ENCODE assay signal across 8 cellular contexts in the genomic region with DNA sequence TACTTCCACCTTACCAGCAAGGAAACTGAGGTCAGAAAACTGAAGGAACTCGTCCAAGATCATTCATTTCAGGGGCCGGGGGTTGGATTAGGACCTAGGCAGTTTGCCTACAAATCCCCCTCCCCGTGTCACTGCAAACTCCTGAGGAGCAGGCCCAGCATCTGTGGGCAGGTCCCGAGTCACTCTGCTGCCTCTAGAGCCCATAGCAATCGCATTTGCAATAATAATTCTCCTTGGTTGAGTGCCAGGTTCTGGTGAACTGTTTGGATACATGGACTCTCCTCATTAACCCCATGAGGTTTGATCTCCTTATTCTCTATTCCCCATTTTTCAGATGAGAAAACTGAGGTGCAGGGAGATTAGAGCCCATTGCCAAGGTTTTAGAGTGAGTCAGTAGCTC. TPM values are rescaled to one million over a fixed set of nuclear protein-coding genes. Genes with fewer than 3 reads are reported as not detected.
A peak's percentile ranks its signal among the peaks of the same experiment; 100 is the strongest.
DNase-seq lines count a peak whose midpoint lies in the region; ATAC-seq and TF ChIP-seq lines count a peak whose summit lies in the region.

No MANE protein-coding gene starts in this region.

- peak overlapping the region; percentile 63 for H3K27ac ChIP-seq in CD4-positive, CD25-positive, alpha-beta regulatory T cell (ENCODE audit: insufficient read depth, low read length, poor library complexity, severe bottlenecking)
- H3K27ac ChIP-seq in KMS-11 = no peak overlapping the region; the same call in 1 of the 2 replicates
- H3K27ac ChIP-seq in liver (ENCODE audit: low read depth in 1 of 2, low read length in 2 of 2) = no peak overlapping the region
- no peak overlapping the region for H3K27ac ChIP-seq in urinary bladder (ENCODE audit: low read depth)

- no peaks in the 10 kb centered on the region for H3K27me3 Mint-ChIP-seq in CD4-positive, CD25-positive, alpha-beta regulatory T cell

- 8% methylated on average over 5 of the region's 5 CpGs for WGBS in liver
- WGBS in urinary bladder = 3% methylated on average over 5 of the region's 5 CpGs

- peak overlapping the region; percentile 77 for H3K4me3 ChIP-seq in CD4-positive, CD25-positive, alpha-beta regulatory T cell (ENCODE audit: low read depth, low read length)
- H3K4me3 ChIP-seq in KMS-11 (IDR thresholded peaks at IDR 0.05; ENCODE audit: insufficient read depth, low read depth, low read length) (no peak overlapping the region), astrocyte of the cerebellum (ENCODE audit: low read depth, low read length) (peak overlapping the region; percentile 91), liver (ENCODE audit: low read depth in 1 of 3, low read length in 3 of 3) (peak overlapping the region; percentile 65 to 94 (median 80)), urinary bladder (ENCODE audit: low read depth, low read length) (peak overlapping the region; percentile 84)

- H3K36me3 Mint-ChIP-seq in CD4-positive, CD25-positive, alpha-beta regulatory T cell = peaks cover 10% of the 10 kb centered on the region

- TF ChIP-seq CTCF in KMS-11 (conservative IDR thresholded peaks at IDR 0.05; ENCODE audit: low read depth, low read length) = no peak
- no peak for TF ChIP-seq CTCF in astrocyte of the cerebellum (IDR thresholded peaks at IDR 0.05; ENCODE audit: low read depth, low read length, missing control alignments)
- TF ChIP-seq CTCF in liver (IDR thresholded peaks at IDR 0.05; ENCODE audit: low read depth, low read length, missing input control) = no peak

- DNase-seq in CD4-positive, CD25-positive, alpha-beta regulatory T cell = no peak
- peak; percentile 15 for DNase-seq in astrocyte of the cerebellum (ENCODE audit: low read depth)
- no peak for DNase-seq in NK-92 (lab: John Stamatoyannopoulos, UW; ENCODE audit: unreplicated experiment)
- no peak for DNase-seq in H4 (ENCODE audit: low spot score)

- H3K79me2 ChIP-seq in KMS-11 (ENCODE audit: insufficient read depth, low read depth) = peaks cover 37% of the 10 kb centered on the region; the same call in 1 of the 2 replicates

- H3K4me1 Mint-ChIP-seq in CD4-positive, CD25-positive, alpha-beta regulatory T cell = peaks cover 5 to 34% (median 16%) of the 10 kb centered on the region in 4 donors

- H3K36me3 ChIP-seq in CD4-positive, CD25-positive, alpha-beta regulatory T cell (ENCODE audit: control insufficient read depth, insufficient read depth, low read length) = peaks cover 37% of the 10 kb centered on the region
- H3K36me3 ChIP-seq in KMS-11 (ENCODE audit: insufficient read depth) (peaks cover 7% of the 10 kb centered on the region; the same call in 1 of the 2 replicates), liver (ENCODE audit: control insufficient read depth in 4 of 4, insufficient read depth in 3 of 4, low read depth in 1 of 4, low read length in 3 of 4) (peaks cover 2 to 6% (median 4%) of the 10 kb centered on the region in 4 donors), urinary bladder (ENCODE audit: insufficient read depth) (no peaks in the 10 kb centered on the region)

- H3K27ac Mint-ChIP-seq in CD4-positive, CD25-positive, alpha-beta regulatory T cell = peak overlapping the region in 2 of 3 donors; percentile 73 to 85

- H3K4me2 ChIP-seq in KMS-11 = peak overlapping the region; percentile 74

- no peaks in the 10 kb centered on the region for H4K20me1 ChIP-seq in KMS-11 (ENCODE audit: insufficient read depth)

- no peaks in the 10 kb centered on the region for H3K27me3 ChIP-seq in CD4-positive, CD25-positive, alpha-beta regulatory T cell (ENCODE audit: control insufficient read depth, insufficient read depth, low read length)
- H3K27me3 ChIP-seq in KMS-11 (ENCODE audit: insufficient read depth, low read depth) = no peaks in the 10 kb centered on the region
- H3K27me3 ChIP-seq in liver (ENCODE audit: control insufficient read depth in 4 of 4, insufficient read depth in 4 of 4, low read length in 3 of 4) = no peaks in the 10 kb centered on the region

- no peak for ATAC-seq in CD4-positive, CD25-positive, alpha-beta regulatory T cell (ENCODE audit: low read depth in 2 of 2)
- no peak for ATAC-seq in HG02852 (IDR thresholded peaks at IDR 0.05; ENCODE audit: unreplicated experiment)

- peak overlapping the region; percentile 79 to 98 (median 93) for H3K4me3 Mint-ChIP-seq in CD4-positive, CD25-positive, alpha-beta regulatory T cell

- H3K9me3 Mint-ChIP-seq in CD4-positive, CD25-positive, alpha-beta regulatory T cell = no peaks in the 10 kb centered on the region

- no peak for TF ChIP-seq RAD21 in liver (IDR thresholded peaks at IDR 0.05)

- H3K9me3 ChIP-seq in CD4-positive, CD25-positive, alpha-beta regulatory T cell (ENCODE audit: control insufficient read depth in 2 of 2, low read length in 2 of 2) = no peaks in the 10 kb centered on the region
- H3K9me3 ChIP-seq in liver (ENCODE audit: control insufficient read depth in 4 of 4, low read length in 3 of 4) = no peaks in the 10 kb centered on the region

- H3K4me1 ChIP-seq in CD4-positive, CD25-positive, alpha-beta regulatory T cell (ENCODE audit: control insufficient read depth, insufficient read depth, low read length, poor library complexity, severe bottlenecking) = peaks cover 19% of the 10 kb centered on the region
- H3K4me1 ChIP-seq in KMS-11 (ENCODE audit: low read depth, poor library complexity, severe bottlenecking) (peaks cover 6% of the 10 kb centered on the region), liver (ENCODE audit: control insufficient read depth in 4 of 4, insufficient read depth in 4 of 4, low read length in 3 of 4) (peaks cover 3 to 21% (median 15%) of the 10 kb centered on the region in 4 donors), urinary bladder (ENCODE audit: insufficient read depth) (no peaks in the 10 kb centered on the region)

- no peak overlapping the region for H2AFZ ChIP-seq in KMS-11 (ENCODE audit: low read depth)

- in situ Hi-C loops in astrocyte of the cerebellum (cut with HindIII; ENCODE audit: low sequenced_read_pairs) = no loop called here

- peak overlapping the region; percentile 44; the same call in 1 of the 2 replicates for H3K9ac ChIP-seq in KMS-11
- H3K9ac ChIP-seq in liver (ENCODE audit: low read depth in 1 of 2, low read length in 2 of 2) = no peak overlapping the region

TF ChIP-seq in liver, 16 proteins besides CTCF, POLR2A, EP300 and RAD21 (continues in another document):
- TF ChIP-seq, protein P1, sequence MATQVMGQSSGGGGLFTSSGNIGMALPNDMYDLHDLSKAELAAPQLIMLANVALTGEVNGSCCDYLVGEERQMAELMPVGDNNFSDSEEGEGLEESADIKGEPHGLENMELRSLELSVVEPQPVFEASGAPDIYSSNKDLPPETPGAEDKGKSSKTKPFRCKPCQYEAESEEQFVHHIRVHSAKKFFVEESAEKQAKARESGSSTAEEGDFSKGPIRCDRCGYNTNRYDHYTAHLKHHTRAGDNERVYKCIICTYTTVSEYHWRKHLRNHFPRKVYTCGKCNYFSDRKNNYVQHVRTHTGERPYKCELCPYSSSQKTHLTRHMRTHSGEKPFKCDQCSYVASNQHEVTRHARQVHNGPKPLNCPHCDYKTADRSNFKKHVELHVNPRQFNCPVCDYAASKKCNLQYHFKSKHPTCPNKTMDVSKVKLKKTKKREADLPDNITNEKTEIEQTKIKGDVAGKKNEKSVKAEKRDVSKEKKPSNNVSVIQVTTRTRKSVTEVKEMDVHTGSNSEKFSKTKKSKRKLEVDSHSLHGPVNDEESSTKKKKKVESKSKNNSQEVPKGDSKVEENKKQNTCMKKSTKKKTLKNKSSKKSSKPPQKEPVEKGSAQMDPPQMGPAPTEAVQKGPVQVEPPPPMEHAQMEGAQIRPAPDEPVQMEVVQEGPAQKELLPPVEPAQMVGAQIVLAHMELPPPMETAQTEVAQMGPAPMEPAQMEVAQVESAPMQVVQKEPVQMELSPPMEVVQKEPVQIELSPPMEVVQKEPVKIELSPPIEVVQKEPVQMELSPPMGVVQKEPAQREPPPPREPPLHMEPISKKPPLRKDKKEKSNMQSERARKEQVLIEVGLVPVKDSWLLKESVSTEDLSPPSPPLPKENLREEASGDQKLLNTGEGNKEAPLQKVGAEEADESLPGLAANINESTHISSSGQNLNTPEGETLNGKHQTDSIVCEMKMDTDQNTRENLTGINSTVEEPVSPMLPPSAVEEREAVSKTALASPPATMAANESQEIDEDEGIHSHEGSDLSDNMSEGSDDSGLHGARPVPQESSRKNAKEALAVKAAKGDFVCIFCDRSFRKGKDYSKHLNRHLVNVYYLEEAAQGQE (IDR thresholded peaks at IDR 0.05) = no peak
- TF ChIP-seq TAF1 (conservative IDR thresholded peaks at IDR 0.05) (no peak), YY1 (IDR thresholded peaks at IDR 0.05) (no peak), JUND (IDR thresholded peaks at IDR 0.05) (no peak), SP1 (IDR thresholded peaks at IDR 0.05) (no peak)
- TF ChIP-seq, protein P2, sequence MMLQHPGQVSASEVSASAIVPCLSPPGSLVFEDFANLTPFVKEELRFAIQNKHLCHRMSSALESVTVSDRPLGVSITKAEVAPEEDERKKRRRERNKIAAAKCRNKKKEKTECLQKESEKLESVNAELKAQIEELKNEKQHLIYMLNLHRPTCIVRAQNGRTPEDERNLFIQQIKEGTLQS (IDR thresholded peaks at IDR 0.05) = no peak

RNA-seq across cellular contexts. Expression of a gene that starts 0.9 kb away (rescaled TPM):
- 72.0 TPM for total RNA-seq in CD4-positive, CD25-positive, alpha-beta regulatory T cell
- polyA plus RNA-seq in CD4-positive, CD25-positive, alpha-beta regulatory T cell = 100 to 1,000 TPM in 3 of 4 donors, 10 to 100 TPM in 1; 87.9 to 135 (median 113) TPM
- total RNA-seq in liver (10 to 100 TPM; 35.7 to 44.1 TPM), urinary bladder (42.3 TPM)
- polyA plus RNA-seq in liver (10 to 100 TPM; 34.4 to 51.3 TPM), urinary bladder (160 TPM)
- total RNA-seq in H4 (2014; rRNA removed; shearing (Covaris generic)) = 73.2 and 94.3 TPM in 2 replicates

RNA-seq across cellular contexts. Expression of a gene that starts 8.3 kb away (rescaled TPM):
- 234 TPM for total RNA-seq in CD4-positive, CD25-positive, alpha-beta regulatory T cell
- 100 to 1,000 TPM; 786 to 952 (median 832) TPM for polyA plus RNA-seq in CD4-positive, CD25-positive, alpha-beta regulatory T cell
- 100 to 1,000 TPM; 155 to 157 TPM for total RNA-seq in liver
- 100 to 1,000 TPM; 252 to 339 TPM for polyA plus RNA-seq in liver
- total RNA-seq in urinary bladder = 92.0 TPM
- 436 TPM for polyA plus RNA-seq in urinary bladder
- total RNA-seq in H4 (2014; rRNA removed; shearing (Covaris generic)) = 598 and 736 TPM in 2 replicates

RNA-seq across cellular contexts. Expression of a gene that starts 17.1 kb away (rescaled TPM):
- 34.8 TPM for total RNA-seq in CD4-positive, CD25-positive, alpha-beta regulatory T cell
- 10 to 100 TPM in 1 of 4 donors, 1 to 10 TPM in 3; 7.8 to 15.9 (median 9.5) TPM for polyA plus RNA-seq in CD4-positive, CD25-positive, alpha-beta regulatory T cell
- total RNA-seq in liver = 10 to 100 TPM; 10.2 to 10.3 TPM
- 10 to 100 TPM in 1 of 2 donors, 1 to 10 TPM in 1; 10.0 to 11.7 TPM for polyA plus RNA-seq in liver
- 16.1 TPM for total RNA-seq in urinary bladder
- polyA plus RNA-seq in urinary bladder = 37.5 TPM
- total RNA-seq in H4 (2014; rRNA removed; shearing (Covaris generic)) = 8.8 and 12.7 TPM in 2 replicates
